1 cellular context compared by ENCODE assay signal in genomic region chr9:112945620-112946208, GRCh38.
TF ChIP-seq lines count a peak whose summit lies in the region.

No MANE protein-coding gene starts in this region.

TF ChIP-seq in SK-N-SH, 30 proteins besides CTCF, POLR2A, EP300 and RAD21 (continued from another document):
- TF ChIP-seq IRF3 (IDR thresholded peaks at IDR 0.05; ENCODE audit: low read depth, low read length): no peak
